ENCODE assay signal across 26 cellular contexts in genomic region chr12:30988887-30989286, GRCh38.
DNase-seq lines count a peak whose midpoint lies in the region; ATAC-seq lines count a peak whose summit lies in the region.
"Had no signal": no experiment of that assay in that cellular context is flagged by ENCODE, and none has a peak within 500 bp of the region (broad histone marks: within the 10 kb centered on the region; RNA-seq: fewer than 3 reads in every experiment).

No MANE protein-coding gene starts in this region.

- H3K4me1 ChIP-seq in neuronal stem cell (ENCODE audit: control insufficient read depth in 2 of 2, insufficient read depth in 1 of 2, low read depth in 1 of 2, low read length in 2 of 2) = no peaks in the 10 kb centered on the region
- peaks cover 13% of the 10 kb centered on the region for H3K4me1 ChIP-seq in mesenchymal stem cell (ENCODE audit: control insufficient read depth, insufficient read depth, low read depth, low read length)

- H3K4ac ChIP-seq in neuronal stem cell (ENCODE audit: low read length) (no peak overlapping the region), mesenchymal stem cell (ENCODE audit: low read depth in 1 of 2, low read length in 2 of 2) (no peak overlapping the region)

- no peaks in the 10 kb centered on the region for H3K9me3 Mint-ChIP-seq in activated T-cell treated with anti-CD3 and anti-CD28 coated beads, Interleukin-2, amount 50 U/mL, for 72 hours
- H3K9me3 Mint-ChIP-seq: activated B cell treated with CpG ODN at 0.5 μM for 24 hours; activated CD8-positive, alpha-beta T cell treated with anti-CD3 and anti-CD28 coated beads for 36 hours; CD4-positive, alpha-beta memory T cell; naive thymus-derived CD4-positive, alpha-beta T cell had no signal

- H3K27me3 ChIP-seq in neuronal stem cell (ENCODE audit: control insufficient read depth in 3 of 3, insufficient read depth in 3 of 3, low read depth in 1 of 3, low read length in 3 of 3) (no peaks in the 10 kb centered on the region), mesenchymal stem cell (ENCODE audit: control insufficient read depth in 1 of 2, insufficient read depth in 1 of 2, low read length in 2 of 2) (peaks cover 0 to 3% of the 10 kb centered on the region in 2 experiments)
- H3K27me3 ChIP-seq: cardiac muscle cell, MG63, tibial artery had no signal

- H3K18ac ChIP-seq in neuronal stem cell (ENCODE audit: low read length) (peak overlapping the region; percentile 59), mesenchymal stem cell (ENCODE audit: low read depth in 1 of 2, low read length in 2 of 2) (no peak overlapping the region)

- H3K14ac ChIP-seq in neuronal stem cell (ENCODE audit: low read length) = no peak overlapping the region
- H3K14ac ChIP-seq in mesenchymal stem cell (ENCODE audit: low read length in 2 of 2) = no peak overlapping the region

- H3K9me3 ChIP-seq in neuronal stem cell (replicated peaks in 1 of 2; ENCODE audit: control insufficient read depth in 2 of 2, insufficient read depth in 1 of 2, low read depth in 1 of 2, low read length in 2 of 2) (no peaks in the 10 kb centered on the region), mesenchymal stem cell (ENCODE audit: control insufficient read depth, low read length) (no peaks in the 10 kb centered on the region)
- H3K9me3 ChIP-seq: MG63, tibial artery had no signal

- H4K91ac ChIP-seq in neuronal stem cell (ENCODE audit: low read depth, low read length, poor library complexity) (no peak overlapping the region), mesenchymal stem cell (ENCODE audit: low read length) (no peak overlapping the region)

- no peak for ATAC-seq in activated T-cell treated with anti-CD3 and anti-CD28 coated beads, Interleukin-2, amount 50 U/mL, for 72 hours (replicated peaks in 1 of 2)
- ATAC-seq in esophagus mucosa (no peak), GM21825 (IDR thresholded peaks at IDR 0.05; ENCODE audit: unreplicated experiment) (no peak)
- ATAC-seq: naive thymus-derived CD4-positive, alpha-beta T cell had no signal

- peaks cover 0 to 3% of the 10 kb centered on the region in 2 donors for H3K36me3 ChIP-seq in neuronal stem cell (replicated peaks in 1 of 2; ENCODE audit: control insufficient read depth in 2 of 2, insufficient read depth in 2 of 2, low read length in 2 of 2)
- no peaks in the 10 kb centered on the region for H3K36me3 ChIP-seq in mesenchymal stem cell (ENCODE audit: control insufficient read depth in 1 of 2, insufficient read depth in 2 of 2, low read depth in 1 of 2, low read length in 2 of 2)
- H3K36me3 ChIP-seq: cardiac muscle cell, MG63, tibial artery had no signal

- H3K4me2 ChIP-seq in neuronal stem cell (ENCODE audit: insufficient read depth, low read length, poor library complexity, severe bottlenecking) (no peak overlapping the region), mesenchymal stem cell (ENCODE audit: low read length, poor library complexity, severe bottlenecking) (no peak overlapping the region)

- H2AFZ ChIP-seq in neuronal stem cell (ENCODE audit: low read length) (no peak overlapping the region), mesenchymal stem cell (ENCODE audit: low read depth, low read length) (no peak overlapping the region)

- no peak overlapping the region for H2BK15ac ChIP-seq in neuronal stem cell (ENCODE audit: low read length)
- no peak overlapping the region for H2BK15ac ChIP-seq in mesenchymal stem cell (ENCODE audit: low read depth, poor library complexity, severe bottlenecking)

- H2AK5ac ChIP-seq in neuronal stem cell (ENCODE audit: low read depth, low read length) (no peak overlapping the region), mesenchymal stem cell (ENCODE audit: low read length, severe bottlenecking) (no peak overlapping the region)

- no peaks in the 10 kb centered on the region for H3K4me1 Mint-ChIP-seq in activated T-cell treated with anti-CD3 and anti-CD28 coated beads, Interleukin-2, amount 50 U/mL, for 72 hours (ENCODE audit: low read depth)
- H3K4me1 Mint-ChIP-seq: activated B cell treated with CpG ODN at 0.5 μM for 24 hours; CD4-positive, alpha-beta memory T cell; naive thymus-derived CD4-positive, alpha-beta T cell had no signal

- H2BK120ac ChIP-seq in neuronal stem cell (ENCODE audit: low read depth, low read length) (no peak overlapping the region), mesenchymal stem cell (ENCODE audit: low read depth, low read length) (no peak overlapping the region)

- H2BK12ac ChIP-seq in neuronal stem cell (ENCODE audit: low read length) = no peak overlapping the region
- H2BK12ac ChIP-seq in mesenchymal stem cell (ENCODE audit: low read length in 2 of 2) = no peak overlapping the region

- no peak overlapping the region for H2BK5ac ChIP-seq in neuronal stem cell (ENCODE audit: low read length)
- H2BK5ac ChIP-seq in mesenchymal stem cell (ENCODE audit: low read depth, low read length, poor library complexity, severe bottlenecking) = no peak overlapping the region

- H3K27ac ChIP-seq in neuronal stem cell (replicated peaks; ENCODE audit: low read length) (no peak overlapping the region), mesenchymal stem cell (ENCODE audit: low read length, poor library complexity, severe bottlenecking) (no peak overlapping the region)
- H3K27ac ChIP-seq: cardiac muscle cell, HL-60, SK-N-MC, tibial artery had no signal

- no peak overlapping the region for H3K9ac ChIP-seq in neuronal stem cell (ENCODE audit: low read depth, low read length, poor library complexity)
- no peak overlapping the region for H3K9ac ChIP-seq in mesenchymal stem cell (ENCODE audit: low read length)

- H4K8ac ChIP-seq in neuronal stem cell (ENCODE audit: low read depth, low read length) = no peak overlapping the region
- H4K8ac ChIP-seq in mesenchymal stem cell (ENCODE audit: low read length) = no peak overlapping the region

- DNase-seq in DMS53 (lab: John Stamatoyannopoulos, UW) = peak; percentile 89
- DNase-seq in NCI-H2029 treated with DMSO at 0.1 percent for 48 hours (lab: John Stamatoyannopoulos, UW) = peak; percentile 61
- DNase-seq in SHP77 treated with DMSO at 0.1 percent for 48 hours (lab: John Stamatoyannopoulos, UW) = peak; percentile 79
- no peak for DNase-seq in neuronal stem cell (ENCODE audit: low spot score)
- no peak for DNase-seq in activated T-cell treated with anti-CD3 and anti-CD28 coated beads, Interleukin-2, amount 50 U/mL, for 72 hours
- DNase-seq in mesenchymal stem cell = no peak
- DNase-seq: activated B cell treated with CpG ODN at 0.5 μM for 24 hours; activated CD8-positive, alpha-beta T cell treated with anti-CD3 and anti-CD28 coated beads for 36 hours; activated naive CD4-positive, alpha-beta T cell; amniotic stem cell; CD4-positive, alpha-beta memory T cell; GOT3; IMR-90; kidney glomerular epithelial cell; mesendoderm; MG63; naive thymus-derived CD4-positive, alpha-beta T cell; NCI-H1694 treated with DMSO at 0.1 percent for 48 hours; posterior cingulate gyrus; stimulated activated naive CD4-positive, alpha-beta T cell treated with Interleukin-2 at 50 U/mL for 16 hours; tibial artery had no signal

- no peaks in the 10 kb centered on the region for H3K79me1 ChIP-seq in neuronal stem cell (ENCODE audit: low read depth, low read length)
- no peaks in the 10 kb centered on the region for H3K79me1 ChIP-seq in mesenchymal stem cell (replicated peaks; ENCODE audit: low read length, poor library complexity, severe bottlenecking)

- no peak overlapping the region for H3K4me3 ChIP-seq in neuronal stem cell (ENCODE audit: low read length in 2 of 2)
- H3K4me3 ChIP-seq in mesenchymal stem cell (ENCODE audit: insufficient read depth in 1 of 2, low read depth in 1 of 2, low read length in 2 of 2) = no peak overlapping the region
- H3K4me3 ChIP-seq: cardiac muscle cell, MG63, SK-N-MC, tibial artery had no signal

- no peak overlapping the region for H3K23ac ChIP-seq in neuronal stem cell (ENCODE audit: low read depth, low read length, poor library complexity)
- no peak overlapping the region for H3K23ac ChIP-seq in mesenchymal stem cell (ENCODE audit: low read length in 2 of 2)

- no peaks in the 10 kb centered on the region for H3K36me3 Mint-ChIP-seq in activated T-cell treated with anti-CD3 and anti-CD28 coated beads, Interleukin-2, amount 50 U/mL, for 72 hours (ENCODE audit: insufficient read depth in 2 of 2)
- H3K36me3 Mint-ChIP-seq: CD4-positive, alpha-beta memory T cell; naive thymus-derived CD4-positive, alpha-beta T cell had no signal

- no CpG with 5 or more reads among the region's 5 CpGs for WGBS in neuronal stem cell (ENCODE audit: extremely low coverage in 2 of 2, insufficient read length in 2 of 2, insufficient replicate concordance in 1 of 2), 2 donors
- 81% methylated on average over 5 of the region's 5 CpGs for WGBS in mesenchymal stem cell

- no peak overlapping the region for H3K4me3 Mint-ChIP-seq in activated T-cell treated with anti-CD3 and anti-CD28 coated beads, Interleukin-2, amount 50 U/mL, for 72 hours
- H3K4me3 Mint-ChIP-seq: activated B cell treated with CpG ODN at 0.5 μM for 24 hours; activated CD8-positive, alpha-beta T cell treated with anti-CD3 and anti-CD28 coated beads for 36 hours; CD4-positive, alpha-beta memory T cell; naive thymus-derived CD4-positive, alpha-beta T cell had no signal

- H3K27ac Mint-ChIP-seq in activated T-cell treated with anti-CD3 and anti-CD28 coated beads, Interleukin-2, amount 50 U/mL, for 72 hours = no peak overlapping the region
- H3K27ac Mint-ChIP-seq: activated B cell treated with CpG ODN at 0.5 μM for 24 hours; activated CD8-positive, alpha-beta T cell treated with anti-CD3 and anti-CD28 coated beads for 36 hours; CD4-positive, alpha-beta memory T cell had no signal

- no peaks in the 10 kb centered on the region for H3K27me3 Mint-ChIP-seq in activated T-cell treated with anti-CD3 and anti-CD28 coated beads, Interleukin-2, amount 50 U/mL, for 72 hours (ENCODE audit: low read depth)
- H3K27me3 Mint-ChIP-seq: activated B cell treated with CpG ODN at 0.5 μM for 24 hours; activated CD8-positive, alpha-beta T cell treated with anti-CD3 and anti-CD28 coated beads for 36 hours; naive thymus-derived CD4-positive, alpha-beta T cell had no signal

Comparison
In these comparisons a context has a peak if more than half of its experiments do, and no peak if none do; other contexts are left out.
1. DNase-seq: peak in DMS53 (single experiment), NCI-H2029 treated with DMSO at 0.1 percent for 48 hours (single experiment) and SHP77 treated with DMSO at 0.1 percent for 48 hours (single experiment); none in neuronal stem cell (single experiment), activated T-cell treated with anti-CD3 and anti-CD28 coated beads, Interleukin-2, amount 50 U/mL, for 72 hours (0 of 2) and mesenchymal stem cell (single experiment).